In the genomic region with DNA sequence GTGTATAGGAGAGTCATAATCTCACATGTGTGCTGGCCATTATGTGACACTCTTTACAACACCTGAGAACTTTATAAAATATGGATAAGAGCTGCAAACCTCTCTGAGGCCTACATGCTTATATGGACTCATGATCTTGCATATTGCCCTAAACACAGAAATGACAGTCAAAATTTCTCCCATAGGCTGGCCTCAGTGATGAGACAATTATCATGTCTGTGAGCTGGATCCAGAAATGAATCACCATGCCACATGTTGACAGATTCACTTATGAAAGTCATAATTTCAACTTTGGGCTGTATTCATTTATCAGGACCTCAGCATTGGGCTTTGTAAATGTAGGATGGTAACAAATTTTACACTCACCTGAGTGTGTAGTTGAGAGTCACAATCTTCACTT, we compare ENCODE assay signal across 23 cellular contexts.
A peak's percentile ranks its signal among the peaks of the same experiment; 100 is the strongest.
DNase-seq lines count a peak whose midpoint lies in the region; ATAC-seq and TF ChIP-seq lines count a peak whose summit lies in the region.
"Had no signal": no experiment of that assay in that cellular context is flagged by ENCODE, and none has a peak within 500 bp of the region (broad histone marks: within the 10 kb centered on the region; RNA-seq: fewer than 3 reads in every experiment).

No MANE protein-coding gene starts in this region.

- no peaks in the 10 kb centered on the region for H3K27me3 Mint-ChIP-seq in activated CD8-positive, alpha-beta T cell treated with anti-CD3 and anti-CD28 coated beads for 36 hours
- no peaks in the 10 kb centered on the region for H3K27me3 Mint-ChIP-seq in activated CD8-positive, alpha-beta T cell treated with anti-CD3 and anti-CD28 coated beads, Interleukin-2, amount 10 ng/mL, durations not matched to agents 7 days and 5 days (ENCODE audit: low read depth)
- no peaks in the 10 kb centered on the region for H3K27me3 Mint-ChIP-seq in stimulated activated naive CD8-positive, alpha-beta T cell treated with anti-CD3 and anti-CD28 coated beads, Interleukin-15, amount 100 ng/mL, for 72 hours
- H3K27me3 Mint-ChIP-seq: CD4-positive, alpha-beta memory T cell; CD4-positive, CD25-positive, alpha-beta regulatory T cell; CD8-positive, alpha-beta memory T cell had no signal

- TF ChIP-seq CTCF in activated CD8-positive, alpha-beta T cell treated with anti-CD3 and anti-CD28 coated beads for 36 hours (IDR thresholded peaks at IDR 0.05): no peak
- TF ChIP-seq CTCF in GM20000 (IDR thresholded peaks at IDR 0.05; ENCODE audit: extremely low read depth, missing control alignments): no peak

- no peak overlapping the region for H3K4me3 Mint-ChIP-seq in activated CD8-positive, alpha-beta T cell treated with anti-CD3 and anti-CD28 coated beads for 36 hours
- H3K4me3 Mint-ChIP-seq in activated CD8-positive, alpha-beta T cell treated with anti-CD3 and anti-CD28 coated beads, Interleukin-2, amount 10 ng/mL, durations not matched to agents 7 days and 5 days: no peak overlapping the region
- H3K4me3 Mint-ChIP-seq in stimulated activated naive CD8-positive, alpha-beta T cell treated with anti-CD3 and anti-CD28 coated beads, Interleukin-15, amount 100 ng/mL, for 72 hours: no peak overlapping the region
- no peak overlapping the region for H3K4me3 Mint-ChIP-seq in stimulated activated effector memory CD8-positive, alpha-beta T cell treated with anti-CD3 and anti-CD28 coated beads, Interleukin-12 subunit alpha, Interleukin-12 subunit beta, amount 100 ng/mL, for 72 hours
- H3K4me3 Mint-ChIP-seq: CD14-positive monocyte; CD4-positive, alpha-beta memory T cell; CD4-positive, CD25-positive, alpha-beta regulatory T cell; CD8-positive, alpha-beta memory T cell had no signal

- CTCF ChIA-PET in activated CD8-positive, alpha-beta T cell treated with anti-CD3 and anti-CD28 coated beads for 36 hours (lab: Charles Lee): no interaction called here
- CTCF ChIA-PET in activated CD8-positive, alpha-beta T cell treated with anti-CD3 and anti-CD28 coated beads, Interleukin-2, amount 10 ng/mL, durations not matched to agents 7 days and 5 days (lab: Charles Lee): no interaction called here

- H3K27ac Mint-ChIP-seq in activated CD8-positive, alpha-beta T cell treated with anti-CD3 and anti-CD28 coated beads for 36 hours: no peak overlapping the region
- no peak overlapping the region for H3K27ac Mint-ChIP-seq in activated CD8-positive, alpha-beta T cell treated with anti-CD3 and anti-CD28 coated beads, Interleukin-2, amount 10 ng/mL, durations not matched to agents 7 days and 5 days
- H3K27ac Mint-ChIP-seq in stimulated activated naive CD8-positive, alpha-beta T cell treated with anti-CD3 and anti-CD28 coated beads, Interleukin-15, amount 100 ng/mL, for 72 hours: no peak overlapping the region
- H3K27ac Mint-ChIP-seq in stimulated activated effector memory CD8-positive, alpha-beta T cell treated with anti-CD3 and anti-CD28 coated beads, Interleukin-12 subunit alpha, Interleukin-12 subunit beta, amount 100 ng/mL, for 72 hours: no peak overlapping the region
- H3K27ac Mint-ChIP-seq: CD14-positive monocyte; CD4-positive, alpha-beta memory T cell; CD4-positive, CD25-positive, alpha-beta regulatory T cell; CD8-positive, alpha-beta memory T cell had no signal

- H3K9me3 Mint-ChIP-seq in activated CD8-positive, alpha-beta T cell treated with anti-CD3 and anti-CD28 coated beads for 36 hours: no peaks in the 10 kb centered on the region
- H3K9me3 Mint-ChIP-seq in activated CD8-positive, alpha-beta T cell treated with anti-CD3 and anti-CD28 coated beads, Interleukin-2, amount 10 ng/mL, durations not matched to agents 7 days and 5 days (ENCODE audit: insufficient read depth): no peaks in the 10 kb centered on the region
- H3K9me3 Mint-ChIP-seq in stimulated activated naive CD8-positive, alpha-beta T cell treated with anti-CD3 and anti-CD28 coated beads, Interleukin-15, amount 100 ng/mL, for 72 hours: no peaks in the 10 kb centered on the region
- no peaks in the 10 kb centered on the region for H3K9me3 Mint-ChIP-seq in stimulated activated effector memory CD8-positive, alpha-beta T cell treated with anti-CD3 and anti-CD28 coated beads, Interleukin-12 subunit alpha, Interleukin-12 subunit beta, amount 100 ng/mL, for 72 hours
- H3K9me3 Mint-ChIP-seq: CD4-positive, alpha-beta memory T cell; CD4-positive, CD25-positive, alpha-beta regulatory T cell; CD8-positive, alpha-beta memory T cell had no signal

- POLR2A ChIA-PET in activated CD8-positive, alpha-beta T cell treated with anti-CD3 and anti-CD28 coated beads for 36 hours (lab: Charles Lee): no interaction called here
- POLR2A ChIA-PET in activated CD8-positive, alpha-beta T cell treated with anti-CD3 and anti-CD28 coated beads, Interleukin-2, amount 10 ng/mL, durations not matched to agents 7 days and 5 days (lab: Charles Lee): no interaction called here

- no peaks in the 10 kb centered on the region for H3K4me1 Mint-ChIP-seq in activated CD8-positive, alpha-beta T cell treated with anti-CD3 and anti-CD28 coated beads for 36 hours (ENCODE audit: low read depth)
- H3K4me1 Mint-ChIP-seq in activated CD8-positive, alpha-beta T cell treated with anti-CD3 and anti-CD28 coated beads, Interleukin-2, amount 10 ng/mL, durations not matched to agents 7 days and 5 days (ENCODE audit: low read depth): no peaks in the 10 kb centered on the region
- H3K4me1 Mint-ChIP-seq in stimulated activated naive CD8-positive, alpha-beta T cell treated with anti-CD3 and anti-CD28 coated beads, Interleukin-15, amount 100 ng/mL, for 72 hours: no peaks in the 10 kb centered on the region
- no peaks in the 10 kb centered on the region for H3K4me1 Mint-ChIP-seq in stimulated activated effector memory CD8-positive, alpha-beta T cell treated with anti-CD3 and anti-CD28 coated beads, Interleukin-12 subunit alpha, Interleukin-12 subunit beta, amount 100 ng/mL, for 72 hours
- H3K4me1 Mint-ChIP-seq: CD14-positive monocyte; CD4-positive, alpha-beta memory T cell; CD4-positive, CD25-positive, alpha-beta regulatory T cell; CD8-positive, alpha-beta memory T cell had no signal

- H3K36me3 Mint-ChIP-seq in activated CD8-positive, alpha-beta T cell treated with anti-CD3 and anti-CD28 coated beads for 36 hours (ENCODE audit: low read depth): no peaks in the 10 kb centered on the region
- H3K36me3 Mint-ChIP-seq in activated CD8-positive, alpha-beta T cell treated with anti-CD3 and anti-CD28 coated beads, Interleukin-2, amount 10 ng/mL, durations not matched to agents 7 days and 5 days (ENCODE audit: low read depth): no peaks in the 10 kb centered on the region
- no peaks in the 10 kb centered on the region for H3K36me3 Mint-ChIP-seq in stimulated activated effector memory CD8-positive, alpha-beta T cell treated with anti-CD3 and anti-CD28 coated beads, Interleukin-12 subunit alpha, Interleukin-12 subunit beta, amount 100 ng/mL, for 72 hours
- H3K36me3 Mint-ChIP-seq: CD14-positive monocyte; CD4-positive, alpha-beta memory T cell; CD4-positive, CD25-positive, alpha-beta regulatory T cell; CD8-positive, alpha-beta memory T cell had no signal

- intact Hi-C loops in activated CD8-positive, alpha-beta T cell treated with anti-CD3 and anti-CD28 coated beads for 36 hours (cut with micrococcal nuclease): no loop called here

- peak; percentile 24 for ATAC-seq in activated CD8-positive, alpha-beta T cell treated with anti-CD3 and anti-CD28 coated beads for 36 hours
- no peak for ATAC-seq in activated CD8-positive, alpha-beta T cell treated with anti-CD3 and anti-CD28 coated beads, Interleukin-2, amount 10 ng/mL, durations not matched to agents 7 days and 5 days
- peak; percentile 68 for ATAC-seq in stimulated activated naive CD8-positive, alpha-beta T cell treated with anti-CD3 and anti-CD28 coated beads, Interleukin-15, amount 100 ng/mL, for 72 hours
- ATAC-seq in stimulated activated naive CD8-positive, alpha-beta T cell treated with anti-CD3 and anti-CD28 coated beads, Interleukin-15, Interleukin-2, amounts not matched to agents 100 U/mL and 50 U/mL, for 24 hours: no peak
- peak; percentile 63 for ATAC-seq in stimulated activated effector memory CD8-positive, alpha-beta T cell treated with anti-CD3 and anti-CD28 coated beads, Interleukin-12 subunit alpha, Interleukin-12 subunit beta, amount 100 ng/mL, for 72 hours
- ATAC-seq: GM12878 had no signal

- DNase-seq in activated CD8-positive, alpha-beta T cell treated with anti-CD3 and anti-CD28 coated beads for 36 hours: no peak
- DNase-seq in activated CD8-positive, alpha-beta T cell treated with anti-CD3 and anti-CD28 coated beads, Interleukin-2, amount 10 ng/mL, durations not matched to agents 7 days and 5 days: no peak
- peak in 1 of 2 donors; percentile 10 for DNase-seq in stimulated activated naive CD8-positive, alpha-beta T cell treated with anti-CD3 and anti-CD28 coated beads, Interleukin-15, amount 100 ng/mL, for 72 hours
- DNase-seq in stimulated activated naive CD8-positive, alpha-beta T cell treated with anti-CD3 and anti-CD28 coated beads, Interleukin-15, Interleukin-2, amounts not matched to agents 100 U/mL and 50 U/mL, for 24 hours: no peak
- DNase-seq in stimulated activated effector memory CD8-positive, alpha-beta T cell treated with anti-CD3 and anti-CD28 coated beads, Interleukin-12 subunit alpha, Interleukin-12 subunit beta, amount 100 ng/mL, for 72 hours (ENCODE audit: low spot score in 2 of 2): no peak
- no peak for DNase-seq in GM20000 (ENCODE audit: low spot score)
- DNase-seq: 8988T; ACHN; BE2C; C1 segment of cervical spinal cord; CD4-positive, alpha-beta memory T cell; CD4-positive, CD25-positive, alpha-beta regulatory T cell; CD8-positive, alpha-beta memory T cell; COR-L47; DMS 273 treated with DMSO at 0.1 percent for 48 hours; DMS153; DMS53; DMS79; DND-41; EL; GDM1 had no signal

Comparison
In these comparisons a context has a peak if more than half of its experiments do, and no peak if none do; other contexts are left out.
1. ATAC-seq: peak in activated CD8-positive, alpha-beta T cell treated with anti-CD3 and anti-CD28 coated beads for 36 hours (single experiment), stimulated activated naive CD8-positive, alpha-beta T cell treated with anti-CD3 and anti-CD28 coated beads, Interleukin-15, amount 100 ng/mL, for 72 hours (single experiment) and stimulated activated effector memory CD8-positive, alpha-beta T cell treated with anti-CD3 and anti-CD28 coated beads, Interleukin-12 subunit alpha, Interleukin-12 subunit beta, amount 100 ng/mL, for 72 hours (single experiment); none in activated CD8-positive, alpha-beta T cell treated with anti-CD3 and anti-CD28 coated beads, Interleukin-2, amount 10 ng/mL, durations not matched to agents 7 days and 5 days (single experiment) and stimulated activated naive CD8-positive, alpha-beta T cell treated with anti-CD3 and anti-CD28 coated beads, Interleukin-15, Interleukin-2, amounts not matched to agents 100 U/mL and 50 U/mL, for 24 hours (single experiment).